Comparison of ENCODE assay signal across 8 cellular contexts in genomic region chr1:15027515-15027948, GRCh38.
DNase-seq lines count a peak whose midpoint lies in the region; ATAC-seq and TF ChIP-seq lines count a peak whose summit lies in the region.

No MANE protein-coding gene starts in this region.

- DNase-seq in activated CD8-positive, alpha-beta memory T cell treated with anti-CD3 and anti-CD28 coated beads for 24 hours, result peak; percentile 67
- DNase-seq in activated CD8-positive, alpha-beta memory T cell treated with anti-CD3 and anti-CD28 coated beads, Interleukin-2, amount 10 ng/mL, durations not matched to agents 7 days and 5 days, result no peak
- DNase-seq in NCI-H2227 (lab: John Stamatoyannopoulos, UW; ENCODE audit: unreplicated experiment) (peak; percentile 54), adrenal gland (peak; percentile 65 to 87 (median 79)), Right ventricle myocardium superior (peak; percentile 74), progenitor cell of endocrine pancreas (ENCODE audit: low spot score, unreplicated experiment) (peak; percentile 66), T-helper 9 cell (no peak)

- CTCF ChIA-PET in activated CD8-positive, alpha-beta memory T cell treated with anti-CD3 and anti-CD28 coated beads, Interleukin-2, amount 10 ng/mL, durations not matched to agents 7 days and 5 days (lab: Charles Lee), result interaction anchor here (0.6 to 1.9 kb wide), 10 partner anchors 14 to 113 kb away, joined by 3 to 9 read pairs (median 4); no protein-coding TSS in a partner anchor

- ATAC-seq in activated CD8-positive, alpha-beta memory T cell treated with anti-CD3 and anti-CD28 coated beads, Interleukin-2, amount 10 ng/mL, durations not matched to agents 7 days and 5 days, result no peak
- ATAC-seq in Right ventricle myocardium superior (ENCODE audit: poor library complexity) (peak; percentile 88), HG02571 (IDR thresholded peaks at IDR 0.05; ENCODE audit: unreplicated experiment) (no peak)

- intact Hi-C loops in adrenal gland (cut with DNase I), result loop anchor here (5.0 kb wide), 1 partner anchor 105 kb away; no protein-coding TSS in a partner anchor
- intact Hi-C loops in Right ventricle myocardium superior (cut with DNase I), result loop anchor here (5.0 kb wide), 1 partner anchor 110 kb away; no protein-coding TSS in a partner anchor

- TF ChIP-seq CTCF in adrenal gland (IDR thresholded peaks at IDR 0.05) (peak; percentile 79 to 86 (median 85)), progenitor cell of endocrine pancreas (IDR thresholded peaks at IDR 0.05; ENCODE audit: unreplicated experiment) (peak; percentile 87)

- no peaks in the 10 kb centered on the region for H3K27me3 ChIP-seq in adrenal gland

- no peaks in the 10 kb centered on the region for H3K9me3 Mint-ChIP-seq in activated CD8-positive, alpha-beta memory T cell treated with anti-CD3 and anti-CD28 coated beads, Interleukin-2, amount 10 ng/mL, durations not matched to agents 7 days and 5 days (ENCODE audit: low read depth)
- H3K9me3 Mint-ChIP-seq in progenitor cell of endocrine pancreas (ENCODE audit: low read depth), result no peaks in the 10 kb centered on the region

- no peak overlapping the region for H3K4me3 ChIP-seq in adrenal gland

- no peaks in the 10 kb centered on the region for H3K36me3 Mint-ChIP-seq in activated CD8-positive, alpha-beta memory T cell treated with anti-CD3 and anti-CD28 coated beads, Interleukin-2, amount 10 ng/mL, durations not matched to agents 7 days and 5 days
- peaks cover 1% of the 10 kb centered on the region for H3K36me3 Mint-ChIP-seq in progenitor cell of endocrine pancreas (ENCODE audit: insufficient read depth)

- no peaks in the 10 kb centered on the region for H3K9me3 ChIP-seq in adrenal gland (replicated peaks in 1 of 3)

- 45 to 70% (median 48%) methylated on average over 7 to 11 of the region's 11 CpGs for WGBS in adrenal gland, 4 donors

- no peaks in the 10 kb centered on the region for H3K4me1 Mint-ChIP-seq in activated CD8-positive, alpha-beta memory T cell treated with anti-CD3 and anti-CD28 coated beads, Interleukin-2, amount 10 ng/mL, durations not matched to agents 7 days and 5 days
- peaks cover 19% of the 10 kb centered on the region for H3K4me1 Mint-ChIP-seq in progenitor cell of endocrine pancreas (ENCODE audit: low read depth)

- no peaks in the 10 kb centered on the region for H3K27me3 Mint-ChIP-seq in activated CD8-positive, alpha-beta memory T cell treated with anti-CD3 and anti-CD28 coated beads, Interleukin-2, amount 10 ng/mL, durations not matched to agents 7 days and 5 days
- peaks cover 4% of the 10 kb centered on the region for H3K27me3 Mint-ChIP-seq in progenitor cell of endocrine pancreas

- H3K4me3 Mint-ChIP-seq in activated CD8-positive, alpha-beta memory T cell treated with anti-CD3 and anti-CD28 coated beads, Interleukin-2, amount 10 ng/mL, durations not matched to agents 7 days and 5 days, result no peak overlapping the region
- H3K4me3 Mint-ChIP-seq in progenitor cell of endocrine pancreas (ENCODE audit: low read depth), result no peak overlapping the region

- TF ChIP-seq POLR2A in adrenal gland (IDR thresholded peaks at IDR 0.05), result no peak

- H3K4me1 ChIP-seq in adrenal gland (replicated peaks in 1 of 2), result no peaks in the 10 kb centered on the region

- no peaks in the 10 kb centered on the region for H3K36me3 ChIP-seq in adrenal gland (replicated peaks in 1 of 2)

- no peak overlapping the region for H3K27ac Mint-ChIP-seq in activated CD8-positive, alpha-beta memory T cell treated with anti-CD3 and anti-CD28 coated beads, Interleukin-2, amount 10 ng/mL, durations not matched to agents 7 days and 5 days
- H3K27ac Mint-ChIP-seq in progenitor cell of endocrine pancreas, result no peak overlapping the region

- H3K27ac ChIP-seq in adrenal gland, result peak overlapping the region in 1 of 5 donors; percentile 21

Comparison
In these comparisons a context has a peak if more than half of its experiments do, and no peak if none do; other contexts are left out.
1. DNase-seq: peak in activated CD8-positive, alpha-beta memory T cell treated with anti-CD3 and anti-CD28 coated beads for 24 hours (single experiment), NCI-H2227 (single experiment), adrenal gland (7 of 7), Right ventricle myocardium superior (single experiment) and progenitor cell of endocrine pancreas (single experiment); none in activated CD8-positive, alpha-beta memory T cell treated with anti-CD3 and anti-CD28 coated beads, Interleukin-2, amount 10 ng/mL, durations not matched to agents 7 days and 5 days (single experiment) and T-helper 9 cell (single experiment).